Comparison of ENCODE assay signal across 8 cellular contexts in genomic region chr2:237662671-237663093, GRCh38. TPM values are rescaled to one million over a fixed set of nuclear protein-coding genes. Genes with fewer than 3 reads are reported as not detected.
DNase-seq lines count a peak whose midpoint lies in the region; ATAC-seq, FAIRE-seq and TF ChIP-seq lines count a peak whose summit lies in the region.

No MANE protein-coding gene starts in this region.

- 3 to 21% (median 15%) methylated on average over 13 of the region's 13 CpGs for WGBS in adrenal gland, 4 donors
- WGBS in right cardiac atrium: 23% methylated on average over 13 of the region's 13 CpGs

- peaks cover 5 to 16% of the 10 kb centered on the region in 2 donors for H3K4me1 ChIP-seq in adrenal gland (replicated peaks in 1 of 2)
- H3K4me1 ChIP-seq in right cardiac atrium (ENCODE audit: control insufficient read depth, insufficient read depth, low read length): peaks cover 2% of the 10 kb centered on the region

- TF ChIP-seq POLR2A in adrenal gland (IDR thresholded peaks at IDR 0.05): no peak

- no peak for FAIRE-seq in RCC 7860 (lab: Jason Lieb, UNC)

- H3K36me3 ChIP-seq in adrenal gland (replicated peaks in 1 of 2): no peaks in the 10 kb centered on the region

- ATAC-seq in right cardiac atrium (peak; percentile 90 to 93), HG02588 (IDR thresholded peaks at IDR 0.05; ENCODE audit: unreplicated experiment) (no peak), GM19324 (IDR thresholded peaks at IDR 0.05; ENCODE audit: low FRiP score, unreplicated experiment) (no peak)

- H3K9me3 ChIP-seq in adrenal gland (replicated peaks in 1 of 3) (no peaks in the 10 kb centered on the region), right cardiac atrium (ENCODE audit: control insufficient read depth, low read length) (no peaks in the 10 kb centered on the region)

- peak overlapping the region in 1 of 4 donors; percentile 31 for H3K4me3 ChIP-seq in adrenal gland
- no peak overlapping the region for H3K4me3 ChIP-seq in right cardiac atrium (ENCODE audit: low read length)
- H3K4me3 ChIP-seq in retinal pigment epithelial cell (ENCODE audit: low read length): peak overlapping the region; percentile 15

- DNase-seq in COR-L47 (lab: John Stamatoyannopoulos, UW) (peak; percentile 91), LoVo (ENCODE audit: low spot score) (peak; percentile 53), RCC 7860 (ENCODE audit: low spot score) (peak; percentile 39), adrenal gland (peak; percentile 89 to 96 (median 93)), right cardiac atrium (peak; percentile 91 to 94 (median 92)), retinal pigment epithelial cell (ENCODE audit: low read depth) (peak; percentile 90)

- TF ChIP-seq CTCF in adrenal gland (IDR thresholded peaks at IDR 0.05) (peak in 1 of 6 experiments; percentile 8), retinal pigment epithelial cell (conservative IDR thresholded peaks at IDR 0.05; ENCODE audit: low read depth, low read length) (no peak)

- intact Hi-C loops in adrenal gland (cut with DNase I): loop anchor here in 1 of 2 donors (10.0 kb wide), 1 partner anchor 68 kb away; the partner anchor contains the start of gene RAB17
- intact Hi-C loops in right cardiac atrium (cut with DNase I): loop anchor here in 1 of 4 donors (5.0 kb wide), 1 partner anchor 35 kb away; the partner anchor contains the start of gene LRRFIP1

- peak overlapping the region in 2 of 5 donors; percentile 56 to 62 for H3K27ac ChIP-seq in adrenal gland
- H3K27ac ChIP-seq in right cardiac atrium (ENCODE audit: low read length): no peak overlapping the region

- H3K27me3 ChIP-seq in adrenal gland (no peaks in the 10 kb centered on the region), right cardiac atrium (ENCODE audit: control insufficient read depth, insufficient read depth) (no peaks in the 10 kb centered on the region)

RNA-seq across cellular contexts. Expression of gene LRRFIP1, which starts 35.3 kb away (rescaled TPM):
- total RNA-seq in adrenal gland (10 to 100 TPM; 18.7 to 79.7 (median 51.8) TPM), right cardiac atrium (100 to 1,000 TPM in 1 of 4 donors, 10 to 100 TPM in 3; 85.6 to 106 (median 87.8) TPM)
- polyA plus RNA-seq in adrenal gland (10 to 100 TPM; 44.6 to 63.1 (median 57.4) TPM), right cardiac atrium (61.9 TPM)

Comparison
In these comparisons a context has a peak if more than half of its experiments do, and no peak if none do; other contexts are left out.
1. DNase-seq: peak in every context shown above with its lines; median percentile 93 in adrenal gland; 92 in right cardiac atrium; 91 in COR-L47; 90 in retinal pigment epithelial cell; 53 in LoVo; 39 in RCC 7860.
2. ATAC-seq: peak in right cardiac atrium (2 of 2); none in HG02588 (single experiment) and GM19324 (single experiment).